Comparison of ENCODE assay signal across 22 cellular contexts in genomic region chr13:111939285-111940278, GRCh38.
DNase-seq lines count a peak whose midpoint lies in the region; ATAC-seq and TF ChIP-seq lines count a peak whose summit lies in the region.
"Had no signal": no experiment of that assay in that cellular context is flagged by ENCODE, and none has a peak within 500 bp of the region (broad histone marks: within the 10 kb centered on the region; RNA-seq: fewer than 3 reads in every experiment).

No MANE protein-coding gene starts in this region.

- peaks cover 4% of the 10 kb centered on the region for H3K27me3 Mint-ChIP-seq in GM23338 (ENCODE audit: insufficient read depth, low read depth, poor library complexity)
- H3K27me3 Mint-ChIP-seq in nephron progenitor cell (ENCODE audit: low read depth, poor library complexity) = peaks cover 15% of the 10 kb centered on the region
- H3K27me3 Mint-ChIP-seq: dendritic cell treated with granulocyte-macrophage colony-stimulating factor and Interleukin-4, amounts not matched to agents 40 ng/mL and 50 ng/mL, for 4 days had no signal

- H3K4me3 Mint-ChIP-seq in GM23338 (no peak overlapping the region; the same call in 2 of the 3 replicates), nephron progenitor cell (no peak overlapping the region)
- H3K4me3 Mint-ChIP-seq: CD8-positive, alpha-beta memory T cell; dendritic cell treated with granulocyte-macrophage colony-stimulating factor and Interleukin-4, amounts not matched to agents 40 ng/mL and 50 ng/mL, for 4 days; stimulated activated naive CD8-positive, alpha-beta T cell treated with anti-CD3 and anti-CD28 coated beads, Interleukin-15, amount 100 ng/mL, for 72 hours had no signal

- no peak overlapping the region for H2AFZ ChIP-seq in GM23338

- 75 to 79% methylated on average over 9 of the region's 9 CpGs for WGBS in testis, 2 donors

- H3K27ac Mint-ChIP-seq in GM23338 (no peak overlapping the region), nephron progenitor cell (peak overlapping the region; percentile 0)
- H3K27ac Mint-ChIP-seq: activated naive CD4-positive, alpha-beta T cell treated with anti-CD3 and anti-CD28 coated beads, Interleukin-2, amount 50 U/mL, for 72 hours; CD8-positive, alpha-beta memory T cell; dendritic cell treated with granulocyte-macrophage colony-stimulating factor and Interleukin-4, amounts not matched to agents 40 ng/mL and 50 ng/mL, for 4 days; progenitor cell of endocrine pancreas; stimulated activated naive CD8-positive, alpha-beta T cell treated with anti-CD3 and anti-CD28 coated beads, Interleukin-15, amount 100 ng/mL, for 72 hours had no signal

- no peaks in the 10 kb centered on the region for H4K20me1 ChIP-seq in GM23338 (replicated peaks; ENCODE audit: insufficient read depth)

- no peaks in the 10 kb centered on the region for H3F3A ChIP-seq in GM23338 (replicated peaks; ENCODE audit: low read depth)

- H3K36me3 Mint-ChIP-seq in GM23338 (ENCODE audit: low read depth) = no peaks in the 10 kb centered on the region
- no peaks in the 10 kb centered on the region for H3K36me3 Mint-ChIP-seq in nephron progenitor cell (ENCODE audit: low read depth)
- H3K36me3 Mint-ChIP-seq: CD8-positive, alpha-beta memory T cell had no signal

- H3K9me3 Mint-ChIP-seq in GM23338 (no peaks in the 10 kb centered on the region; the same call in 2 of the 3 replicates), nephron progenitor cell (peaks cover 6% of the 10 kb centered on the region)
- H3K9me3 Mint-ChIP-seq: stimulated activated naive CD8-positive, alpha-beta T cell treated with anti-CD3 and anti-CD28 coated beads, Interleukin-15, amount 100 ng/mL, for 72 hours had no signal

- H3K36me3 ChIP-seq in GM23338 (ENCODE audit: insufficient read depth) (no peaks in the 10 kb centered on the region), testis (ENCODE audit: low read depth, missing control alignments) (no peaks in the 10 kb centered on the region), MG63 (no peaks in the 10 kb centered on the region)
- H3K36me3 ChIP-seq: tibial nerve had no signal

- H3K79me2 ChIP-seq in GM23338 (replicated peaks; ENCODE audit: insufficient read depth) = no peaks in the 10 kb centered on the region

- peaks cover 22% of the 10 kb centered on the region for H3K4me1 Mint-ChIP-seq in GM23338
- peaks cover 10% of the 10 kb centered on the region for H3K4me1 Mint-ChIP-seq in nephron progenitor cell
- H3K4me1 Mint-ChIP-seq: CD8-positive, alpha-beta memory T cell; stimulated activated naive CD8-positive, alpha-beta T cell treated with anti-CD3 and anti-CD28 coated beads, Interleukin-15, amount 100 ng/mL, for 72 hours had no signal

- H3K4me2 ChIP-seq in GM23338 = no peak overlapping the region

- H3K4me3 ChIP-seq in GM23338 (no peak overlapping the region), testis (no peak overlapping the region), MG63 (no peak overlapping the region)
- H3K4me3 ChIP-seq: tibial nerve had no signal

- intact Hi-C loops in testis (cut with DNase I; ENCODE audit: low total_unique reads) = no loop called here

- peak; percentile 76 for DNase-seq in NCI-H2107 treated with DMSO at 0.1 percent for 48 hours (lab: John Stamatoyannopoulos, UW; ENCODE audit: unreplicated experiment)
- no peak for DNase-seq in NCI-H2107 (lab: John Stamatoyannopoulos, UW)
- no peak for DNase-seq in GM23338 (ENCODE audit: low spot score)
- DNase-seq in NCI-H345 treated with DMSO at 0.1 percent for 48 hours (lab: John Stamatoyannopoulos, UW; ENCODE audit: unreplicated experiment) = peak; percentile 45
- DNase-seq in nephron progenitor cell = no peak
- no peak for DNase-seq in testis
- DNase-seq in MG63 = no peak
- DNase-seq in activated CD4-positive, CD25-positive, alpha-beta regulatory T cell treated with anti-CD3 and anti-CD28 coated beads, Interleukin-2, amount 50 U/mL, for 72 hours = no peak
- DNase-seq: activated CD4-positive, alpha-beta T cell treated with anti-CD3 and anti-CD28 coated beads for 48 hours; AML-193; aorta; caudate nucleus; CD8-positive, alpha-beta memory T cell; DMS53; NCI-H2081 treated with DMSO at 0.1 percent for 48 hours; NCI-H526 treated with DMSO at 0.1 percent for 48 hours; RPMI8226; stimulated activated naive CD8-positive, alpha-beta T cell treated with anti-CD3 and anti-CD28 coated beads, Interleukin-15, amount 100 ng/mL, for 72 hours had no signal

- no peaks in the 10 kb centered on the region for H3K9me2 ChIP-seq in GM23338 (ENCODE audit: insufficient read depth)

- no peaks in the 10 kb centered on the region for H3K9me3 ChIP-seq in testis
- H3K9me3 ChIP-seq in MG63 = no peaks in the 10 kb centered on the region
- H3K9me3 ChIP-seq: tibial nerve had no signal

- H3K27me3 ChIP-seq in GM23338 (ENCODE audit: insufficient read depth) = no peaks in the 10 kb centered on the region
- no peaks in the 10 kb centered on the region for H3K27me3 ChIP-seq in testis
- no peaks in the 10 kb centered on the region for H3K27me3 ChIP-seq in MG63
- H3K27me3 ChIP-seq: tibial nerve had no signal

- TF ChIP-seq CTCF in GM23338 (conservative IDR thresholded peaks at IDR 0.05; ENCODE audit: low read depth in 2 of 2) = no peak
- no peak for TF ChIP-seq CTCF in nephron progenitor cell (IDR thresholded peaks at IDR 0.05)
- TF ChIP-seq CTCF in testis (IDR thresholded peaks at IDR 0.05) = no peak

- peaks cover 3% of the 10 kb centered on the region; the same call in 1 of the 2 replicates for H3K4me1 ChIP-seq in GM23338 (ENCODE audit: insufficient read depth)
- no peaks in the 10 kb centered on the region for H3K4me1 ChIP-seq in testis
- H3K4me1 ChIP-seq: tibial nerve had no signal

- no peak for TF ChIP-seq POLR2A in testis (IDR thresholded peaks at IDR 0.05)

- ATAC-seq in GM23338 = peak; percentile 76
- ATAC-seq: activated naive CD4-positive, alpha-beta T cell treated with anti-CD3 and anti-CD28 coated beads, Interleukin-2, amount 50 U/mL, for 72 hours; stimulated activated naive CD8-positive, alpha-beta T cell treated with anti-CD3 and anti-CD28 coated beads, Interleukin-15, amount 100 ng/mL, for 72 hours had no signal

- no peak overlapping the region for H3K27ac ChIP-seq in GM23338 (ENCODE audit: low read depth)
- no peak overlapping the region for H3K27ac ChIP-seq in testis
- H3K27ac ChIP-seq: tibial nerve had no signal

TF ChIP-seq in GM23338, 12 proteins besides CTCF, POLR2A, EP300 and RAD21:
- TF ChIP-seq EZH2 (IDR thresholded peaks at IDR 0.05; ENCODE audit: low read depth, unreplicated experiment) (no peak), JUNB (IDR thresholded peaks at IDR 0.05; ENCODE audit: unreplicated experiment) (no peak), POLR2AphosphoS5 (IDR thresholded peaks at IDR 0.05; ENCODE audit: low read depth) (no peak), STAT1 (IDR thresholded peaks at IDR 0.05; ENCODE audit: unreplicated experiment) (no peak), ZNF331 (CRISPR knock-in tag; IDR thresholded peaks at IDR 0.05; ENCODE audit: low read depth) (no peak), EZH2phosphoT487 (IDR thresholded peaks at IDR 0.05; ENCODE audit: unreplicated experiment) (no peak), CREB1 (CRISPR knock-in tag; IDR thresholded peaks at IDR 0.05; ENCODE audit: low read depth) (no peak)
- TF ChIP-seq, protein P1, sequence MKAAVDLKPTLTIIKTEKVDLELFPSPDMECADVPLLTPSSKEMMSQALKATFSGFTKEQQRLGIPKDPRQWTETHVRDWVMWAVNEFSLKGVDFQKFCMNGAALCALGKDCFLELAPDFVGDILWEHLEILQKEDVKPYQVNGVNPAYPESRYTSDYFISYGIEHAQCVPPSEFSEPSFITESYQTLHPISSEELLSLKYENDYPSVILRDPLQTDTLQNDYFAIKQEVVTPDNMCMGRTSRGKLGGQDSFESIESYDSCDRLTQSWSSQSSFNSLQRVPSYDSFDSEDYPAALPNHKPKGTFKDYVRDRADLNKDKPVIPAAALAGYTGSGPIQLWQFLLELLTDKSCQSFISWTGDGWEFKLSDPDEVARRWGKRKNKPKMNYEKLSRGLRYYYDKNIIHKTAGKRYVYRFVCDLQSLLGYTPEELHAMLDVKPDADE (IDR thresholded peaks at IDR 0.05) = no peak

Comparison
In these comparisons a context has a peak if more than half of its experiments do, and no peak if none do; other contexts are left out.
1. DNase-seq: peak in NCI-H2107 treated with DMSO at 0.1 percent for 48 hours (single experiment) and NCI-H345 treated with DMSO at 0.1 percent for 48 hours (single experiment); none in NCI-H2107 (single experiment), GM23338 (single experiment), nephron progenitor cell (single experiment), testis (single experiment), MG63 (single experiment) and activated CD4-positive, CD25-positive, alpha-beta regulatory T cell treated with anti-CD3 and anti-CD28 coated beads, Interleukin-2, amount 50 U/mL, for 72 hours (single experiment).